Comparison of ENCODE assay signal across 8 cellular contexts in the genomic region with DNA sequence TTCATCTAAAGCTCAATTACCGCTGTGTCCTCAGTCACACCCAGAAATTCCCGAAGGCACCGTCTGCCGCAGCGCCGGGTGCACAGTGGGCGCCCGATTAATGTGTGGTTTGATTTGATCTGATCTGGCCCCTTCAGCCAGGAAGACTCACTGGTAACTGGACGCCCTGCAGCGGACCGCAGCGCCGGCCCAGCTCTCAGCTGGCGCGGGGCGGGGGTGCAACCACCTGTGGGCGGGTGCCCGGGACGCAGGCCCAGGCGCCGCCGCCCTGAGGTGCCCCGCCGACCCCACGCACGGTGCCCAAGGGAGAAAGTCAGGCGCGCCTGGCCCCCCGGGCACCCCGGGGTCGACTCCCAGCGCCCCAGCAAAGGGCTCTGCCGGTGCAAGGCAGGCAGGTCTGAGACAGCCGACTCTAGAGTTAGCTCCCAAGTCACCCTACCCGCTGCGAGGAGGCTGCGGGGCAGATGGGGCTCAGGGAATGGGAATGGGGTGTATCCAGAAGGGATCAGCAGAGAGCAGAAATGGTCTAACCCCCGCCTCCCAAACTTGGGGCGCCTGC. TPM values are rescaled to one million over a fixed set of nuclear protein-coding genes. Genes with fewer than 3 reads are reported as not detected.
DNase-seq lines count a peak whose midpoint lies in the region; ATAC-seq lines count a peak whose summit lies in the region.

No MANE protein-coding gene starts in this region.

- CTCF ChIA-PET in naive thymus-derived CD4-positive, alpha-beta T cell (lab: Charles Lee), result interaction anchor here (0.6 kb wide), 1 partner anchor 738 kb away, joined by 4 read pairs; no protein-coding TSS in a partner anchor

- no peak for ATAC-seq in naive thymus-derived CD4-positive, alpha-beta T cell
- ATAC-seq in GM21576 (IDR thresholded peaks at IDR 0.05; ENCODE audit: unreplicated experiment), result no peak

- H3K27me3 Mint-ChIP-seq in dendritic cell treated with granulocyte-macrophage colony-stimulating factor and Interleukin-4, amounts not matched to agents 40 ng/mL and 50 ng/mL, for 4 days, result peaks cover 75% of the 10 kb centered on the region
- peaks cover 66 to 78% (median 74%) of the 10 kb centered on the region in 5 donors for H3K27me3 Mint-ChIP-seq in naive thymus-derived CD4-positive, alpha-beta T cell

- no peak overlapping the region for H3K27ac Mint-ChIP-seq in dendritic cell treated with granulocyte-macrophage colony-stimulating factor and Interleukin-4, amounts not matched to agents 40 ng/mL and 50 ng/mL, for 4 days
- no peak overlapping the region for H3K27ac Mint-ChIP-seq in naive thymus-derived CD4-positive, alpha-beta T cell

- DNase-seq in COLO668 (lab: John Stamatoyannopoulos, UW; ENCODE audit: unreplicated experiment) (peak; percentile 66), NCI-H2171 (lab: John Stamatoyannopoulos, UW) (peak; percentile 31), NCI-H1436 (lab: John Stamatoyannopoulos, UW) (no peak), AG20443 (ENCODE audit: low spot score) (no peak), SJCRH30 (no peak)
- peak in 1 of 9 donors; percentile 24 for DNase-seq in naive thymus-derived CD4-positive, alpha-beta T cell

- peak overlapping the region; percentile 62 for H3K4me3 Mint-ChIP-seq in dendritic cell treated with granulocyte-macrophage colony-stimulating factor and Interleukin-4, amounts not matched to agents 40 ng/mL and 50 ng/mL, for 4 days
- H3K4me3 Mint-ChIP-seq in naive thymus-derived CD4-positive, alpha-beta T cell, result peak overlapping the region; percentile 54 to 86 (median 70)

- no peaks in the 10 kb centered on the region for H3K36me3 ChIP-seq in naive thymus-derived CD4-positive, alpha-beta T cell (ENCODE audit: control insufficient read depth in 2 of 3, insufficient read depth in 3 of 3, low read length in 3 of 3)
- H3K36me3 ChIP-seq in SJCRH30, result no peaks in the 10 kb centered on the region

- H3K27ac ChIP-seq in naive thymus-derived CD4-positive, alpha-beta T cell (ENCODE audit: low read depth, low read length), result no peak overlapping the region
- H3K27ac ChIP-seq in SJCRH30, result no peak overlapping the region

- intact Hi-C loops in dendritic cell treated with granulocyte-macrophage colony-stimulating factor and Interleukin-4, amounts not matched to agents 40 ng/mL and 50 ng/mL, for 4 days (cut with micrococcal nuclease), result no loop called here
- intact Hi-C loops in naive thymus-derived CD4-positive, alpha-beta T cell (cut with micrococcal nuclease), result no loop called here

- no peaks in the 10 kb centered on the region for H3K9me3 ChIP-seq in naive thymus-derived CD4-positive, alpha-beta T cell (ENCODE audit: control insufficient read depth in 2 of 3, low read length in 3 of 3)
- no peaks in the 10 kb centered on the region for H3K9me3 ChIP-seq in SJCRH30 (replicated peaks)

- peaks cover 0 to 10% of the 10 kb centered on the region in 2 donors for H3K4me1 ChIP-seq in naive thymus-derived CD4-positive, alpha-beta T cell (ENCODE audit: control insufficient read depth in 2 of 2, insufficient read depth in 2 of 2, low read length in 2 of 2)
- H3K4me1 ChIP-seq in SJCRH30, result no peaks in the 10 kb centered on the region

- no peak overlapping the region for H3K4me3 ChIP-seq in naive thymus-derived CD4-positive, alpha-beta T cell (ENCODE audit: low read length)
- no peak overlapping the region for H3K4me3 ChIP-seq in SJCRH30

- peaks cover 13% of the 10 kb centered on the region for H3K4me1 Mint-ChIP-seq in dendritic cell treated with granulocyte-macrophage colony-stimulating factor and Interleukin-4, amounts not matched to agents 40 ng/mL and 50 ng/mL, for 4 days (ENCODE audit: low read depth)
- peaks cover 5 to 12% (median 10%) of the 10 kb centered on the region in 7 donors for H3K4me1 Mint-ChIP-seq in naive thymus-derived CD4-positive, alpha-beta T cell

- peaks cover 3 to 4% of the 10 kb centered on the region in 2 donors for H3K27me3 ChIP-seq in naive thymus-derived CD4-positive, alpha-beta T cell (ENCODE audit: control insufficient read depth in 2 of 2, insufficient read depth in 2 of 2, low read length in 2 of 2)
- H3K27me3 ChIP-seq in SJCRH30, result peaks cover 5% of the 10 kb centered on the region; the same call in 1 of the 2 replicates

- POLR2A ChIA-PET in naive thymus-derived CD4-positive, alpha-beta T cell (lab: Charles Lee), result no interaction called here

- no peaks in the 10 kb centered on the region for H3K9me3 Mint-ChIP-seq in dendritic cell treated with granulocyte-macrophage colony-stimulating factor and Interleukin-4, amounts not matched to agents 40 ng/mL and 50 ng/mL, for 4 days
- peaks cover 0 to 4% (median 0%) of the 10 kb centered on the region in 11 donors for H3K9me3 Mint-ChIP-seq in naive thymus-derived CD4-positive, alpha-beta T cell

- H3K36me3 Mint-ChIP-seq in dendritic cell treated with granulocyte-macrophage colony-stimulating factor and Interleukin-4, amounts not matched to agents 40 ng/mL and 50 ng/mL, for 4 days (ENCODE audit: low read depth), result no peaks in the 10 kb centered on the region
- peaks cover 0 to 7% (median 0%) of the 10 kb centered on the region in 5 donors for H3K36me3 Mint-ChIP-seq in naive thymus-derived CD4-positive, alpha-beta T cell

RNA-seq across cellular contexts. Expression of gene EPB41L4B, which starts 1.7 kb away (rescaled TPM):
- under 1 TPM in 1 of 5 experiments, not detected in 4; 0.36 TPM for total RNA-seq in naive thymus-derived CD4-positive, alpha-beta T cell
- polyA plus RNA-seq in naive thymus-derived CD4-positive, alpha-beta T cell, result not detected
- 1.7 and 1.8 TPM in 2 replicates for total RNA-seq in SJCRH30 (2014; rRNA removed; shearing (Covaris generic))

Comparison
In these comparisons a context has a peak if more than half of its experiments do, and no peak if none do; other contexts are left out.
1. DNase-seq: peak in COLO668 (single experiment) and NCI-H2171 (single experiment); none in NCI-H1436 (single experiment), AG20443 (single experiment) and SJCRH30 (0 of 2).